ENCODE assay signal across 8 cellular contexts in genomic region chr2:222859786-222860726, GRCh38. TPM values are rescaled to one million over a fixed set of nuclear protein-coding genes. Genes with fewer than 3 reads are reported as not detected.
DNase-seq lines count a peak whose midpoint lies in the region; ATAC-seq, FAIRE-seq and TF ChIP-seq lines count a peak whose summit lies in the region.

No MANE protein-coding gene starts in this region.

- peak overlapping the region; percentile 28; the same call in 1 of the 2 replicates for H3K27ac ChIP-seq in GM12878 (ENCODE audit: control insufficient read depth, insufficient read depth)

- peak overlapping the region; percentile 64; the same call in 1 of the 2 replicates for H3K4me2 ChIP-seq in GM12878 (ENCODE audit: control insufficient read depth, insufficient read depth)

- TF ChIP-seq CTCF in GM12878 (IDR thresholded peaks at IDR 0.05 in 2 of 3, conservative IDR thresholded peaks at IDR 0.05 in 1 of 3; ENCODE audit: control insufficient read depth in 2 of 3, extremely low read depth in 1 of 3, insufficient read depth in 1 of 3, low read depth in 3 of 3, low read length in 3 of 3), result no peak

- 39% methylated on average over 11 of the region's 12 CpGs for WGBS in GM12878 (ENCODE audit: insufficient coverage, insufficient replicate concordance, low lambda C conversion rate, missing lambda C conversion rate)

- CTCF ChIA-PET in GM12878 (lab: Yijun Ruan, JAX), result interaction anchor here (0.6 to 1.8 kb wide), 5 partner anchors 52 to 399 kb away, joined by 3 to 4 read pairs (median 3); no protein-coding TSS in a partner anchor

- no TSS peak for BruUV-seq in GM12878 (replicated peaks; lab: Mats Ljungman, UMichigan)

- no peak for FAIRE-seq in GM12878 (lab: Jason Lieb, UNC)

- RAD21 ChIA-PET in GM12878 (lab: Charles Lee; ENCODE audit: unreplicated experiment), result interaction anchor here (0.7 kb wide), 1 partner anchor 546 kb away, joined by 3 read pairs; no protein-coding TSS in a partner anchor

- intact Hi-C loops in GM12878 (cut with micrococcal nuclease; ENCODE audit: unreplicated experiment), result loop anchor here (2.0 kb wide), 1 partner anchor 53 kb away; no protein-coding TSS in a partner anchor

- H3K36me3 ChIP-seq in GM12878 (ENCODE audit: control insufficient read depth in 2 of 2, insufficient read depth in 2 of 2, low read length in 1 of 2), result no peaks in the 10 kb centered on the region

- ATAC-seq in GM12878 (no peak), HG03457 (IDR thresholded peaks at IDR 0.05; ENCODE audit: unreplicated experiment) (no peak)

- no peak for TF ChIP-seq POLR2A in GM12878 (IDR thresholded peaks at IDR 0.05; ENCODE audit: low read depth, low read length)

- in situ Hi-C loops in GM12878 (cut with MboI), result no loop called here

- no peaks in the 10 kb centered on the region for H3K27me3 ChIP-seq in GM12878 (replicated peaks in 1 of 2; ENCODE audit: control insufficient read depth in 2 of 2, insufficient read depth in 2 of 2, low read length in 1 of 2)

- H3K9me3 ChIP-seq in GM12878 (replicated peaks; ENCODE audit: control insufficient read depth, insufficient read depth, low read length) (no peaks in the 10 kb centered on the region), iPS-18c (ENCODE audit: control insufficient read depth, insufficient read depth, low read length) (no peaks in the 10 kb centered on the region)

- POLR2A ChIA-PET in GM12878 (lab: Charles Lee), result interaction anchor here (0.6 to 5.7 kb wide), 4 partner anchors 17 to 1025 kb away, joined by 4 to 30 read pairs (median 4); no protein-coding TSS in a partner anchor

- no peak for TF ChIP-seq RAD21 in GM12878 (IDR thresholded peaks at IDR 0.05; ENCODE audit: insufficient read depth, low read depth, low read length)

- DNase-seq in NCI-H1092 treated with DMSO at 0.1 percent for 48 hours (lab: John Stamatoyannopoulos, UW) (peak; percentile 48), NCI-H1092 (lab: John Stamatoyannopoulos, UW) (no peak), NCI-H1436 (lab: John Stamatoyannopoulos, UW) (peak; percentile 17), GM12878 (ENCODE audit: low read depth, low spot score) (no peak), skeletal muscle cell (ENCODE audit: low read depth) (peak; percentile 80), NCI-H2029 treated with DMSO at 0.1 percent for 48 hours (lab: John Stamatoyannopoulos, UW) (no peak)

- peak overlapping the region; percentile 30; the same call in 1 of the 2 replicates for H3K9ac ChIP-seq in GM12878 (ENCODE audit: control insufficient read depth, insufficient read depth, low read length)

- no peak for TF ChIP-seq EP300 in GM12878 (IDR thresholded peaks at IDR 0.05; ENCODE audit: borderline replicate concordance in 1 of 2, control insufficient read depth in 1 of 2, low read depth in 2 of 2, low read length in 2 of 2)

- peak overlapping the region; percentile 63 for H2AFZ ChIP-seq in GM12878 (ENCODE audit: control insufficient read depth, low read depth, low read length)

- H3K79me2 ChIP-seq in GM12878 (ENCODE audit: control insufficient read depth, insufficient read depth, low read length), result peaks cover 42% of the 10 kb centered on the region

- peaks cover 6% of the 10 kb centered on the region for H3K4me1 ChIP-seq in GM12878 (ENCODE audit: control insufficient read depth, insufficient read depth, low read length)

- H4K20me1 ChIP-seq in GM12878 (ENCODE audit: control insufficient read depth, insufficient read depth), result no peaks in the 10 kb centered on the region

- 0 out of 2 replicates have a peak overlapping the region, but pooled peaks have one; percentile 5 for H3K4me3 ChIP-seq in GM12878
- H3K4me3 ChIP-seq in iPS-18c (ENCODE audit: insufficient read depth, low read depth, low read length), result peak overlapping the region; percentile 28; the same call in 1 of the 2 replicates
- peak overlapping the region; percentile 93 for H3K4me3 ChIP-seq in skeletal muscle cell (ENCODE audit: low read depth, low read length)

- SMC1A ChIA-PET in GM12878 (lab: Charles Lee; ENCODE audit: uncharacterized antibody, unreplicated experiment), result interaction anchor here (0.8 to 1.3 kb wide), 4 partner anchors 10 to 205 kb away, joined by 3 to 7 read pairs (median 3); no protein-coding TSS in a partner anchor

TF ChIP-seq in GM12878, 131 proteins besides CTCF, POLR2A, EP300 and RAD21:
- TF ChIP-seq RB1 (IDR thresholded peaks at IDR 0.05; ENCODE audit: borderline replicate concordance) (no peak), NFYA (IDR thresholded peaks at IDR 0.05; ENCODE audit: borderline replicate concordance, low read depth, low read length) (no peak), SRF (IDR thresholded peaks at IDR 0.05; ENCODE audit: low read depth in 2 of 2, low read length in 2 of 2) (no peak), ZNF592 (IDR thresholded peaks at IDR 0.05) (no peak), USF2 (IDR thresholded peaks at IDR 0.05; ENCODE audit: borderline replicate concordance, low read depth, low read length) (no peak), ZNF384 (IDR thresholded peaks at IDR 0.05; ENCODE audit: borderline replicate concordance, low read depth, low read length) (0 out of 2 replicates have a peak, but pooled peaks have one; percentile 34)
TF ChIP-seq in GM12878: peak in this region for 1.

RNA-seq across cellular contexts. Expression of gene ACSL3, which starts 0.8 kb away (rescaled TPM):
- 65.0 and 68.1 TPM in 2 replicates for total RNA-seq in GM12878 (2013; cell fraction: nucleolus; rRNA removed)
- total RNA-seq in GM12878 (2014; rRNA removed), result 62.6 and 73.2 TPM in 2 replicates
- total RNA-seq in GM12878 (2014; rRNA removed; fragmentation: Illumina TruSeq; extraction: Trizol), result 78.9 and 83.9 TPM in 2 replicates
- 70.1 and 81.5 TPM in 2 replicates for total RNA-seq in GM12878 (2021)
- 15.8 TPM for polyA plus RNA-seq in GM12878 (2011; ENCODE audit: low read depth)
- polyA plus RNA-seq in GM12878 (2011; rRNA removed), result 50.3 and 60.0 TPM in 2 replicates
- 32.5 and 34.1 TPM in 2 replicates for polyA plus RNA-seq in GM12878 (2011; cell fraction: cytosol; rRNA removed)
- polyA plus RNA-seq in GM12878 (2011; cell fraction: nucleus; rRNA removed), result 13.5 and 22.8 TPM in 2 replicates
- 23.6 and 24.0 TPM in 2 replicates for polyA plus RNA-seq in GM12878 (2012)
- 54.6 and 70.9 TPM in 2 replicates for polyA plus RNA-seq in GM12878 (2014; fragmentation: Illumina TruSeq; extraction: Trizol)
- 10 to 100 TPM; 15.6 to 24.0 TPM for polyA plus RNA-seq in GM12878 (2014; fragmentation: Nextera tagmentation; extraction: Ambion mirVana)
- polyA plus RNA-seq in GM12878 (2014; rRNA removed), result 44.3 and 53.1 TPM in 2 replicates
- polyA plus RNA-seq in GM12878 (2016; fragmentation: Nextera tagmentation; extraction: Ambion mirVana), result 10 to 100 TPM; 58.8 to 73.6 TPM
- polyA minus RNA-seq in GM12878 (2011; rRNA and poly(A)+ RNA removed), result 89.6 and 154 TPM in 2 replicates
- 27.4 and 46.4 TPM in 2 replicates for polyA minus RNA-seq in GM12878 (2011; cell fraction: cytosol; rRNA and poly(A)+ RNA removed)
- 20.6 and 49.3 TPM in 2 replicates for polyA minus RNA-seq in GM12878 (2011; cell fraction: nucleus; rRNA and poly(A)+ RNA removed)

Comparison
In these comparisons a context has a peak if more than half of its experiments do, and no peak if none do; other contexts are left out.
1. DNase-seq: peak in NCI-H1092 treated with DMSO at 0.1 percent for 48 hours (single experiment), NCI-H1436 (single experiment) and skeletal muscle cell (single experiment); none in NCI-H1092 (single experiment), GM12878 (single experiment) and NCI-H2029 treated with DMSO at 0.1 percent for 48 hours (single experiment).
2. H3K4me3 ChIP-seq: peak in every context shown above with its lines; median percentile 93 in skeletal muscle cell; 28 in iPS-18c; 5 in GM12878.